ENCODE assay signal across 22 cellular contexts in genomic region chr20:50585214-50585613, GRCh38.
"Had no signal": no experiment of that assay in that cellular context is flagged by ENCODE, and none has a peak within 500 bp of the region (broad histone marks: within the 10 kb centered on the region; RNA-seq: fewer than 3 reads in every experiment).

No MANE protein-coding gene starts in this region.

- H3K4me3 Mint-ChIP-seq: activated B cell treated with CpG ODN at 0.5 μM for 24 hours; activated CD4-positive, alpha-beta T cell treated with anti-CD3 and anti-CD28 coated beads, Interleukin-2, amount 10 ng/mL, durations not matched to agents 24 days and 14 days; activated CD8-positive, alpha-beta T cell treated with anti-CD3 and anti-CD28 coated beads for 36 hours; activated T-cell treated with anti-CD3 and anti-CD28 coated beads, Interleukin-2, amount 50 U/mL, for 72 hours; naive B cell; T-cell had no signal

- H3K27ac ChIP-seq: ascending aorta, pancreas, tibial artery had no signal

- H3K27me3 Mint-ChIP-seq: activated B cell treated with CpG ODN at 0.5 μM for 24 hours; activated CD4-positive, alpha-beta T cell treated with anti-CD3 and anti-CD28 coated beads, Interleukin-2, amount 10 ng/mL, durations not matched to agents 24 days and 14 days; activated CD8-positive, alpha-beta T cell treated with anti-CD3 and anti-CD28 coated beads for 36 hours; naive B cell; T-cell had no signal

- H3K4me1 ChIP-seq: ascending aorta, pancreas had no signal

- H3K4me3 ChIP-seq: ascending aorta, mucosa of descending colon, pancreas, smooth muscle cell, tibial artery had no signal

- DNase-seq: activated B cell treated with CpG ODN at 0.5 μM for 24 hours; activated CD4-positive, alpha-beta T cell treated with anti-CD3 and anti-CD28 coated beads, Interleukin-2, amount 10 ng/mL, durations not matched to agents 24 days and 14 days; activated CD8-positive, alpha-beta memory T cell treated with anti-CD3 and anti-CD28 coated beads, Interleukin-2, amount 50 U/mL, for 4 hours; activated CD8-positive, alpha-beta T cell treated with anti-CD3 and anti-CD28 coated beads for 36 hours; activated gamma-delta T cell treated with Interleukin-2 at 50 U/mL for 16 hours; activated T-cell treated with anti-CD3 and anti-CD28 coated beads, Interleukin-2, amount 50 U/mL, for 72 hours; effector CD4-positive, alpha-beta T cell; hypothalamus; islet precursor cell; mammary epithelial cell; mucosa of descending colon; naive B cell; pancreas; stimulated activated CD4-positive, alpha-beta T cell treated with anti-CD3 and anti-CD28 coated beads, Interleukin-4, amount 100 ng/mL, for 4 hours; stimulated activated naive CD4-positive, alpha-beta T cell treated with Interleukin-2 at 50 U/mL for 16 hours; substantia nigra; T-cell; tibial artery had no signal

- H3K9me3 Mint-ChIP-seq: activated B cell treated with CpG ODN at 0.5 μM for 24 hours; activated CD4-positive, alpha-beta T cell treated with anti-CD3 and anti-CD28 coated beads, Interleukin-2, amount 10 ng/mL, durations not matched to agents 24 days and 14 days; activated CD8-positive, alpha-beta T cell treated with anti-CD3 and anti-CD28 coated beads for 36 hours; activated T-cell treated with anti-CD3 and anti-CD28 coated beads, Interleukin-2, amount 50 U/mL, for 72 hours; T-cell had no signal

- H3K27me3 ChIP-seq: ascending aorta, pancreas, tibial artery had no signal

- H3K9me3 ChIP-seq: ascending aorta, mucosa of descending colon, pancreas, tibial artery had no signal

- ATAC-seq: activated CD8-positive, alpha-beta T cell treated with anti-CD3 and anti-CD28 coated beads for 36 hours; activated T-cell treated with anti-CD3 and anti-CD28 coated beads, Interleukin-2, amount 50 U/mL, for 72 hours; mucosa of descending colon; pancreas; sciatic nerve; SK-N-SH treated with all-trans-retinoic acid at 6 μM for 48 hours; T-cell had no signal

- H3K27ac Mint-ChIP-seq: activated B cell treated with CpG ODN at 0.5 μM for 24 hours; activated CD4-positive, alpha-beta T cell treated with anti-CD3 and anti-CD28 coated beads, Interleukin-2, amount 10 ng/mL, durations not matched to agents 24 days and 14 days; activated T-cell treated with anti-CD3 and anti-CD28 coated beads, Interleukin-2, amount 50 U/mL, for 72 hours had no signal

- H3K4me1 Mint-ChIP-seq: activated CD4-positive, alpha-beta T cell treated with anti-CD3 and anti-CD28 coated beads, Interleukin-2, amount 10 ng/mL, durations not matched to agents 24 days and 14 days had no signal
